ENCODE assay signal across 16 cellular contexts in genomic region chr3:71025516-71025915, GRCh38.
DNase-seq lines count a peak whose midpoint lies in the region; ATAC-seq and TF ChIP-seq lines count a peak whose summit lies in the region.
"Had no signal": no experiment of that assay in that cellular context is flagged by ENCODE, and none has a peak within 500 bp of the region (broad histone marks: within the 10 kb centered on the region; RNA-seq: fewer than 3 reads in every experiment).

No MANE protein-coding gene starts in this region.

- DNase-seq in stimulated activated naive CD8-positive, alpha-beta T cell treated with anti-CD3 and anti-CD28 coated beads, Interleukin-15, Interleukin-2, amounts not matched to agents 100 U/mL and 50 U/mL, for 24 hours, result no peak
- no peak for DNase-seq in stimulated activated naive CD8-positive, alpha-beta T cell treated with anti-CD3 and anti-CD28 coated beads, Interleukin-15, amount 100 ng/mL, for 72 hours
- no peak for DNase-seq in ascending aorta (ENCODE audit: low spot score in 2 of 2)
- no peak for DNase-seq in neural progenitor cell (ENCODE audit: low spot score)
- DNase-seq: amniotic stem cell, cortex of kidney, DMS79, HFFc6, NCI-H2081, NCI-H774, nucleus accumbens had no signal

- peak overlapping the region; percentile 38 to 53 for H3K27ac ChIP-seq in ascending aorta
- H3K27ac ChIP-seq in muscle layer of duodenum (ENCODE audit: low read length), result peak overlapping the region; percentile 15
- H3K27ac ChIP-seq in urinary bladder (ENCODE audit: low read depth), result peak overlapping the region; percentile 29
- H3K27ac ChIP-seq in neural progenitor cell, result no peak overlapping the region

- peaks cover 7 to 32% of the 10 kb centered on the region in 2 donors for H3K4me1 ChIP-seq in ascending aorta
- H3K4me1 ChIP-seq in muscle layer of duodenum (ENCODE audit: control insufficient read depth in 1 of 2, insufficient read depth in 2 of 2, low read length in 2 of 2), result peaks cover 0 to 24% of the 10 kb centered on the region in 2 donors
- peaks cover 2% of the 10 kb centered on the region for H3K4me1 ChIP-seq in urinary bladder (ENCODE audit: insufficient read depth)
- peaks cover 24% of the 10 kb centered on the region for H3K4me1 ChIP-seq in neural progenitor cell

- H2AFZ ChIP-seq in neural progenitor cell (replicated peaks), result no peak overlapping the region

- intact Hi-C loops in ascending aorta (cut with DNase I), result loop anchor here (5.0 kb wide), 1 partner anchor 37 kb away; no protein-coding TSS in a partner anchor

- no peaks in the 10 kb centered on the region for H3K27me3 ChIP-seq in ascending aorta
- H3K27me3 ChIP-seq in muscle layer of duodenum (ENCODE audit: low read depth, low read length), result no peaks in the 10 kb centered on the region
- no peaks in the 10 kb centered on the region for H3K27me3 ChIP-seq in neural progenitor cell

- H3K27me3 Mint-ChIP-seq in stimulated activated naive CD8-positive, alpha-beta T cell treated with anti-CD3 and anti-CD28 coated beads, Interleukin-15, amount 100 ng/mL, for 72 hours, result no peaks in the 10 kb centered on the region
- peaks cover 3% of the 10 kb centered on the region for H3K27me3 Mint-ChIP-seq in neural progenitor cell (ENCODE audit: insufficient read depth, low read depth)

- peaks cover 88% of the 10 kb centered on the region for H3K4me1 Mint-ChIP-seq in stimulated activated naive CD8-positive, alpha-beta T cell treated with anti-CD3 and anti-CD28 coated beads, Interleukin-15, amount 100 ng/mL, for 72 hours
- peaks cover 16% of the 10 kb centered on the region for H3K4me1 Mint-ChIP-seq in neural progenitor cell

- peak; percentile 37 for ATAC-seq in stimulated activated naive CD8-positive, alpha-beta T cell treated with anti-CD3 and anti-CD28 coated beads, Interleukin-15, Interleukin-2, amounts not matched to agents 100 U/mL and 50 U/mL, for 24 hours
- no peak for ATAC-seq in stimulated activated naive CD8-positive, alpha-beta T cell treated with anti-CD3 and anti-CD28 coated beads, Interleukin-15, amount 100 ng/mL, for 72 hours
- ATAC-seq in GM19035 (IDR thresholded peaks at IDR 0.05; ENCODE audit: unreplicated experiment) (no peak), GM21528 (IDR thresholded peaks at IDR 0.05; ENCODE audit: low FRiP score, unreplicated experiment) (no peak)

- H3K4me3 Mint-ChIP-seq in stimulated activated naive CD8-positive, alpha-beta T cell treated with anti-CD3 and anti-CD28 coated beads, Interleukin-15, amount 100 ng/mL, for 72 hours, result peak overlapping the region in 1 of 2 donors; percentile 25
- no peak overlapping the region for H3K4me3 Mint-ChIP-seq in neural progenitor cell
- H3K4me3 Mint-ChIP-seq: HFFc6 had no signal

- H3K79me2 ChIP-seq in neural progenitor cell (ENCODE audit: low read depth), result no peaks in the 10 kb centered on the region

- peak overlapping the region in 1 of 2 donors; percentile 82 for H3K27ac Mint-ChIP-seq in stimulated activated naive CD8-positive, alpha-beta T cell treated with anti-CD3 and anti-CD28 coated beads, Interleukin-15, amount 100 ng/mL, for 72 hours
- no peak overlapping the region for H3K27ac Mint-ChIP-seq in neural progenitor cell

- TF ChIP-seq CTCF in ascending aorta (IDR thresholded peaks at IDR 0.05), result no peak
- TF ChIP-seq CTCF in neural progenitor cell (IDR thresholded peaks at IDR 0.05), result no peak

- no peaks in the 10 kb centered on the region for H3K9me3 ChIP-seq in ascending aorta
- no peaks in the 10 kb centered on the region for H3K9me3 ChIP-seq in muscle layer of duodenum (ENCODE audit: control insufficient read depth in 1 of 2, low read length in 2 of 2)
- H3K9me3 ChIP-seq in neural progenitor cell (ENCODE audit: low read depth), result no peaks in the 10 kb centered on the region

- no peak overlapping the region for H3K9ac ChIP-seq in neural progenitor cell

- H3K4me3 ChIP-seq in ascending aorta (peak overlapping the region in 1 of 2 donors; percentile 8), muscle layer of duodenum (ENCODE audit: low read depth in 1 of 2, low read length in 2 of 2) (no peak overlapping the region), urinary bladder (ENCODE audit: low read depth, low read length) (no peak overlapping the region), neural progenitor cell (no peak overlapping the region)
- H3K4me3 ChIP-seq: lung had no signal

- 71% methylated on average over 1 of the region's 1 CpG for WGBS in urinary bladder

- peaks cover 14% of the 10 kb centered on the region for H3K36me3 Mint-ChIP-seq in neural progenitor cell

- H3K4me2 ChIP-seq in neural progenitor cell, result no peak overlapping the region

- no peaks in the 10 kb centered on the region for H3F3A ChIP-seq in neural progenitor cell (ENCODE audit: low read depth)

- H3K9me3 Mint-ChIP-seq in stimulated activated naive CD8-positive, alpha-beta T cell treated with anti-CD3 and anti-CD28 coated beads, Interleukin-15, amount 100 ng/mL, for 72 hours, result no peaks in the 10 kb centered on the region
- H3K9me3 Mint-ChIP-seq in neural progenitor cell, result peaks cover 8% of the 10 kb centered on the region
- H3K9me3 Mint-ChIP-seq: HFFc6 had no signal

- peaks cover 0 to 14% of the 10 kb centered on the region in 2 donors for H3K36me3 ChIP-seq in ascending aorta
- peaks cover 0 to 4% of the 10 kb centered on the region in 2 donors for H3K36me3 ChIP-seq in muscle layer of duodenum (ENCODE audit: control insufficient read depth in 1 of 2, insufficient read depth in 2 of 2, low read length in 2 of 2)
- no peaks in the 10 kb centered on the region for H3K36me3 ChIP-seq in urinary bladder (ENCODE audit: insufficient read depth)
- H3K36me3 ChIP-seq in neural progenitor cell, result no peaks in the 10 kb centered on the region

- peaks cover 8% of the 10 kb centered on the region for H4K20me1 ChIP-seq in neural progenitor cell (ENCODE audit: low read depth)
